1 cellular context compared by ENCODE assay signal in genomic region chr18:59699750-59700534, GRCh38.
TF ChIP-seq lines count a peak whose summit lies in the region.

No MANE protein-coding gene starts in this region.

TF ChIP-seq in SK-N-SH, 30 proteins besides CTCF, POLR2A, EP300 and RAD21 (continued from another document):
- TF ChIP-seq REST (IDR thresholded peaks at IDR 0.05; ENCODE audit: low read depth, low read length) (no peak), MEF2A (IDR thresholded peaks at IDR 0.05; ENCODE audit: borderline replicate concordance, low read depth) (no peak), TCF12 (IDR thresholded peaks at IDR 0.05) (peak; percentile 14; the same call in 1 of the 2 replicates)
TF ChIP-seq in SK-N-SH: peak in this region for 5.
